ENCODE assay signal across 8 cellular contexts in the genomic region with DNA sequence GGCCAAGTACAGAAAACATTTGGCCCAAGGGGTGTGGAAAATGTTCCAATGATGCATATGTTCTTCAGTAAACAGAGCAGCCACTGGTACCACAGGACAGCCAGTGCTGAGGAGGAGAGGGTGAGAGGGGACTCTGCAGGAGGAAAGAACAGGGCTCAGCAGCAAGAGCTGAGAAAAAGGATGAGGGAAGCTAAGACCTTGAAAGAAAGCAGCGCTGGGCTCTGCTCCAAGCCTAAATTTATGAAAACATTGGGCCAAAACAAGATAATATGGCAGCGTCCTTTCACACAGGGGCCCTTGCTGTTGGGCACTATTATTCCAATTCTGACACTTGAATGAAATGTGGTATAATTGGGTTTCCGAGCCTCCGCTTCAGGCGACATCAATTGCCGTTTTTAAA.
"Had no signal": no experiment of that assay in that cellular context is flagged by ENCODE, and none has a peak within 500 bp of the region (broad histone marks: within the 10 kb centered on the region; RNA-seq: fewer than 3 reads in every experiment).

No MANE protein-coding gene starts in this region.

- H3K4me3 Mint-ChIP-seq: IgD-negative memory B cell had no signal

- ATAC-seq: HepG2, K562 had no signal

- H3K27ac ChIP-seq: HL-60, KMS-11 had no signal

- H3K36me3 Mint-ChIP-seq: IgD-negative memory B cell had no signal

- H3K27ac Mint-ChIP-seq: IgD-negative memory B cell had no signal

- DNase-seq: IMR-90, KBM-7, KG1 had no signal

- H3K4me3 ChIP-seq: K562 had no signal
